11 cellular contexts compared by ENCODE assay signal in the genomic region with DNA sequence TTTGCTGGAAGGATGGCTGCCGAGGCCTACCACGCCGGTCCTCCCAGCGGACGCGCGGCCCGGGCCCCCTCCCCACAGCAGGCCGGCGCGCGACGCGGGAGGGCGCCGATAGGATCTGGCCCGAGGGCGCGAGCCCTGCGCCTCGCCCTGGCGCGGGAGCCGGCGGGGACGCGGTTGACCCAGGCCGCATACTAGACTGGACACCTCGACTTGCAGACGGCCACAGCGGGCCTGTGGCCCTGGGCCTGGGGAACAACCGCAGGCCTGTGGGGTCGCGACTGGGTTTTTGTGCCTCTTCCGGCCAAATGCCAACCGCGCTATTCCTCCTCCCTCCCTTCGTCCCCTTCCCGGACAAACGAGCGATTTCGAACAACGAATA. TPM values are rescaled to one million over a fixed set of nuclear protein-coding genes. Genes with fewer than 3 reads are reported as not detected.
DNase-seq lines count a peak whose midpoint lies in the region; ATAC-seq and TF ChIP-seq lines count a peak whose summit lies in the region.
"Had no signal": no experiment of that assay in that cellular context is flagged by ENCODE, and none has a peak within 500 bp of the region (broad histone marks: within the 10 kb centered on the region; RNA-seq: fewer than 3 reads in every experiment).

No MANE protein-coding gene starts in this region.

- peaks cover 73% of the 10 kb centered on the region for H3K27me3 ChIP-seq in upper lobe of right lung

- H3K4me3 ChIP-seq in mesodermal cell (ENCODE audit: extremely low read depth, insufficient read depth, low read length, poor library complexity, severe bottlenecking) (peak overlapping the region; percentile 41), upper lobe of right lung (peak overlapping the region; percentile 36)

- no peak for DNase-seq in activated T-cell treated with anti-CD3 and anti-CD28 coated beads, Interleukin-2, amount 50 U/mL, for 4 hours
- DNase-seq in activated T-cell treated with anti-CD3 and anti-CD28 coated beads, Interleukin-2, amount 50 U/mL, for 1 hour = no peak
- peak; percentile 4 for DNase-seq in dermis blood vessel endothelial cell
- no peak for DNase-seq in upper lobe of right lung
- DNase-seq in SHP77 (lab: John Stamatoyannopoulos, UW) = no peak
- DNase-seq in Kasumi-1 (lab: John Stamatoyannopoulos, UW) = no peak
- DNase-seq: NCI-H2029 treated with DMSO at 0.1 percent for 48 hours had no signal

- intact Hi-C loops in upper lobe of right lung (cut with DNase I) = no loop called here

- no peak overlapping the region for H3K4me3 Mint-ChIP-seq in activated T-cell treated with anti-CD3 and anti-CD28 coated beads, Interleukin-2, amount 50 U/mL, for 4 hours

- H3K9me3 Mint-ChIP-seq in activated T-cell treated with anti-CD3 and anti-CD28 coated beads, Interleukin-2, amount 50 U/mL, for 4 hours = no peaks in the 10 kb centered on the region

- H3K4me1 Mint-ChIP-seq in activated T-cell treated with anti-CD3 and anti-CD28 coated beads, Interleukin-2, amount 50 U/mL, for 4 hours (ENCODE audit: low read depth) = peaks cover 6% of the 10 kb centered on the region

- ATAC-seq in activated T-cell treated with anti-CD3 and anti-CD28 coated beads, Interleukin-2, amount 50 U/mL, for 4 hours = peak; percentile 11 to 23
- ATAC-seq in upper lobe of right lung = peak; percentile 26
- ATAC-seq in GM21576 (IDR thresholded peaks at IDR 0.05; ENCODE audit: unreplicated experiment) = no peak
- ATAC-seq: activated CD4-positive, CD25-positive, alpha-beta regulatory T cell treated with anti-CD3 and anti-CD28 coated beads, Interleukin-2, amount 50 U/mL, for 24 hours had no signal

- peaks cover 53% of the 10 kb centered on the region for H3K27me3 Mint-ChIP-seq in activated T-cell treated with anti-CD3 and anti-CD28 coated beads, Interleukin-2, amount 50 U/mL, for 4 hours (ENCODE audit: low read depth)

- peak overlapping the region; percentile 19 for H3K27ac ChIP-seq in mesodermal cell (ENCODE audit: low read depth, low read length, severe bottlenecking)
- no peak overlapping the region for H3K27ac ChIP-seq in upper lobe of right lung

- no peaks in the 10 kb centered on the region for H3K36me3 ChIP-seq in mesodermal cell (ENCODE audit: control insufficient read depth, insufficient read depth, low read length)
- no peaks in the 10 kb centered on the region for H3K36me3 ChIP-seq in upper lobe of right lung

- H3K4me1 ChIP-seq in mesodermal cell (ENCODE audit: control insufficient read depth, insufficient read depth, low read length, poor library complexity, severe bottlenecking) (peaks cover 8% of the 10 kb centered on the region), upper lobe of right lung (peaks cover 26% of the 10 kb centered on the region)

- TF ChIP-seq CTCF in upper lobe of right lung (IDR thresholded peaks at IDR 0.05) = no peak

- 2 to 6% methylated on average over 13 to 39 of the region's 43 CpGs for WGBS in mesodermal cell (ENCODE audit: insufficient coverage in 2 of 2), 2 experiments

- no peaks in the 10 kb centered on the region for H3K9me3 ChIP-seq in mesodermal cell (ENCODE audit: control insufficient read depth, low read length)
- H3K9me3 ChIP-seq in upper lobe of right lung = no peaks in the 10 kb centered on the region

- no peaks in the 10 kb centered on the region for H3K36me3 Mint-ChIP-seq in activated T-cell treated with anti-CD3 and anti-CD28 coated beads, Interleukin-2, amount 50 U/mL, for 4 hours (ENCODE audit: insufficient read depth)

RNA-seq across cellular contexts. Expression of a gene that starts 2.5 kb away (rescaled TPM):
- total RNA-seq in activated T-cell treated with anti-CD3 and anti-CD28 coated beads, Interleukin-2, amount 50 U/mL, for 4 hours = not detected
- total RNA-seq in dermis blood vessel endothelial cell (not detected in 2 replicates), upper lobe of right lung (0.32 TPM)
- polyA plus RNA-seq in mesodermal cell (2013, experiment 1 of 2) = 1.8 TPM
- 1.1 TPM for polyA plus RNA-seq in mesodermal cell (2013, experiment 2 of 2)
- polyA plus RNA-seq: BJ had no signal
